17 cellular contexts compared by ENCODE assay signal in the genomic region with DNA sequence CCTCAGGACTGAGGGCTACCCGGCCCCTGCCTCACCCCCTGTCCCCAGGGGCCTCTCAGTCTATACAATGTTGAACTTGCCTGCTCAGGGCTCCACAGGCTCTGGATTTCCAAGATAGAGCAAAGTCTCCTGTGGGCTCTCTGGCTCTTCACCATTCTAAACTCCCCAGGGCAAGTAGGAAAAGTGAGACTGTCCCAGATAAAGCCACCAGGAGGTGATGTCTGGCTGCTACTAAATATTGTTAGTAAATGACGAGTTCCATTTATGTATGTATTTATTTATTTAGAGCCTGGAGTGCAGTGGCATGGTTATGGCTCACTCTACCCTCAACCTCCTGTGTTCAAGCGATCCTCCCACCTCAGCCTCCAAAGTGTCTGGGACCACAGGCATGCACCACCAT.
DNase-seq lines count a peak whose midpoint lies in the region; ATAC-seq and TF ChIP-seq lines count a peak whose summit lies in the region.
"Had no signal": no experiment of that assay in that cellular context is flagged by ENCODE, and none has a peak within 500 bp of the region (broad histone marks: within the 10 kb centered on the region; RNA-seq: fewer than 3 reads in every experiment).

No MANE protein-coding gene starts in this region.

- H3K4me1 ChIP-seq in H9 (ENCODE audit: insufficient read depth, low read length) (no peaks in the 10 kb centered on the region), PC-9 (replicated peaks; ENCODE audit: insufficient read depth) (no peaks in the 10 kb centered on the region)
- H3K4me1 ChIP-seq: neural progenitor cell, SJSA1, thyroid gland had no signal

- no CpG with 5 or more reads among the region's 3 CpGs for WGBS in H9 (ENCODE audit: extremely low coverage, insufficient read length, low lambda C conversion rate)

- H2BK20ac ChIP-seq in H9 (ENCODE audit: low read depth, low read length, poor library complexity, severe bottlenecking) = no peak overlapping the region

- H3K4me1 Mint-ChIP-seq in H9 = peaks cover 10 to 11% of the 10 kb centered on the region in 2 experiments; a peak in 3 of 4 replicates
- H3K4me1 Mint-ChIP-seq: activated CD4-positive, alpha-beta T cell treated with anti-CD3 and anti-CD28 coated beads, Interleukin-2, amount 10 ng/mL, durations not matched to agents 7 days and 5 days; neural progenitor cell had no signal

- H3K56ac ChIP-seq in H9 (ENCODE audit: insufficient read length, low read depth, low read length) = no peak overlapping the region

- H3K79me2 ChIP-seq in H9 (ENCODE audit: insufficient read depth, low read length) = no peaks in the 10 kb centered on the region
- H3K79me2 ChIP-seq in PC-9 (ENCODE audit: low read depth) = no peaks in the 10 kb centered on the region

- H2AK5ac ChIP-seq in H9 (ENCODE audit: insufficient read length, low read length) = no peak overlapping the region

- H3K4me3 Mint-ChIP-seq in H9 = no peak overlapping the region
- H3K4me3 Mint-ChIP-seq: activated CD4-positive, alpha-beta T cell treated with anti-CD3 and anti-CD28 coated beads, Interleukin-2, amount 10 ng/mL, durations not matched to agents 7 days and 5 days; neural progenitor cell had no signal

- H3K18ac ChIP-seq in H9 (ENCODE audit: insufficient read length, low read depth, low read length) = no peak overlapping the region

- no peak overlapping the region for H4K8ac ChIP-seq in H9 (replicated peaks; ENCODE audit: insufficient read length, low read depth, low read length)

- no peak overlapping the region for H3K9ac ChIP-seq in H9 (ENCODE audit: extremely low read depth, insufficient read length, low read length)
- H3K9ac ChIP-seq: neural progenitor cell had no signal

- H3K27me3 Mint-ChIP-seq in H9 (ENCODE audit: low read depth) = no peaks in the 10 kb centered on the region
- H3K27me3 Mint-ChIP-seq: activated CD4-positive, alpha-beta T cell treated with anti-CD3 and anti-CD28 coated beads, Interleukin-2, amount 10 ng/mL, durations not matched to agents 7 days and 5 days had no signal

- no peaks in the 10 kb centered on the region for H3K36me3 Mint-ChIP-seq in H9 (ENCODE audit: insufficient read depth in 1 of 3, low read depth in 3 of 3)
- H3K36me3 Mint-ChIP-seq: neural progenitor cell had no signal

- H3K27me3 ChIP-seq in GM06990 (replicated peaks; ENCODE audit: control insufficient read depth, insufficient read depth, low read length) = no peaks in the 10 kb centered on the region; the same call in 1 of the 2 replicates
- no peaks in the 10 kb centered on the region for H3K27me3 ChIP-seq in H9 (ENCODE audit: insufficient read depth, low read length)
- peaks cover 31% of the 10 kb centered on the region for H3K27me3 ChIP-seq in PC-9 (ENCODE audit: insufficient read depth, low read depth)
- H3K27me3 ChIP-seq: neural progenitor cell, SJSA1, thyroid gland had no signal

- H3K4me3 ChIP-seq in GM06990 (replicated peaks; ENCODE audit: low read depth, low read length) = no peak overlapping the region
- no peak overlapping the region for H3K4me3 ChIP-seq in PC-9
- H3K4me3 ChIP-seq in fibroblast of mammary gland (ENCODE audit: control insufficient read depth, low read depth, low read length) = no peak overlapping the region
- H3K4me3 ChIP-seq: neural progenitor cell, SJSA1, thyroid gland had no signal

- H3K27ac ChIP-seq in H9 (ENCODE audit: insufficient read length, low read depth, low read length) (no peak overlapping the region), PC-9 (no peak overlapping the region)
- H3K27ac ChIP-seq: neural progenitor cell, SJSA1, thyroid gland had no signal

- BruUV-seq in PC-9 (replicated peaks; lab: Mats Ljungman, UMichigan) = no TSS peak

- intact Hi-C loops in PC-9 (cut with micrococcal nuclease; ENCODE audit: unreplicated experiment) = no loop called here

- no peak overlapping the region for H3K4me2 ChIP-seq in H9 (ENCODE audit: insufficient read depth, insufficient read length, low read length)
- no peak overlapping the region for H3K4me2 ChIP-seq in PC-9
- H3K4me2 ChIP-seq: neural progenitor cell had no signal

- TF ChIP-seq CTCF in GM06990 (IDR thresholded peaks at IDR 0.05; ENCODE audit: insufficient read depth, low read length, poor library complexity, severe bottlenecking) (peak; percentile 7), H9 (conservative IDR thresholded peaks at IDR 0.05) (peak; percentile 34; the same call in 2 of the 3 replicates), PC-9 (conservative IDR thresholded peaks at IDR 0.05) (0 out of 2 replicates have a peak, but pooled peaks have one; percentile 28), fibroblast of mammary gland (conservative IDR thresholded peaks at IDR 0.05; ENCODE audit: control insufficient read depth, insufficient read depth, low read depth, low read length) (peak; percentile 10)

- H2BK120ac ChIP-seq in H9 (ENCODE audit: low read depth, low read length, poor library complexity, severe bottlenecking) = no peak overlapping the region

- no peak overlapping the region for H4K5ac ChIP-seq in H9 (ENCODE audit: insufficient read length, low read depth, low read length)

- H4K20me1 ChIP-seq in H9 (ENCODE audit: control insufficient read depth, insufficient read depth, insufficient read length) = no peaks in the 10 kb centered on the region
- no peaks in the 10 kb centered on the region for H4K20me1 ChIP-seq in PC-9 (ENCODE audit: insufficient read depth)

- H3K23ac ChIP-seq in H9 (ENCODE audit: insufficient read length, low read depth, low read length) = no peak overlapping the region

- no peak overlapping the region for H3T11ph ChIP-seq in H9 (ENCODE audit: low read length)

- ATAC-seq in GM21528 (IDR thresholded peaks at IDR 0.05; ENCODE audit: low FRiP score, unreplicated experiment) = no peak

- H2BK15ac ChIP-seq in H9 (ENCODE audit: low read depth, low read length) = no peak overlapping the region

- CTCF ChIA-PET in PC-9 (lab: Charles Lee) = no interaction called here

- no peaks in the 10 kb centered on the region for H3K9me2 ChIP-seq in PC-9 (ENCODE audit: insufficient read depth)

- no peak overlapping the region for H3K4ac ChIP-seq in H9 (ENCODE audit: low read depth, low read length)

- no peaks in the 10 kb centered on the region for H3K79me1 ChIP-seq in H9 (ENCODE audit: insufficient read depth, low read depth, low read length, poor library complexity, severe bottlenecking)

- H2AFZ ChIP-seq in H9 (ENCODE audit: low read length) = no peak overlapping the region
- no peak overlapping the region for H2AFZ ChIP-seq in PC-9
- H2AFZ ChIP-seq: neural progenitor cell had no signal

- H2BK12ac ChIP-seq in H9 (ENCODE audit: insufficient read length, low read depth, low read length) = no peak overlapping the region

- H3K9me3 ChIP-seq in H9 (ENCODE audit: control insufficient read depth, low read depth, low read length) (no peaks in the 10 kb centered on the region), PC-9 (ENCODE audit: insufficient read depth, low read depth) (no peaks in the 10 kb centered on the region)
- H3K9me3 ChIP-seq: SJSA1, thyroid gland had no signal

- no peaks in the 10 kb centered on the region for H3F3A ChIP-seq in PC-9 (ENCODE audit: insufficient read depth, low read depth)

- H3K36me3 ChIP-seq in GM06990 (ENCODE audit: control insufficient read depth, insufficient read depth, low read length) (no peaks in the 10 kb centered on the region), PC-9 (ENCODE audit: low read depth) (no peaks in the 10 kb centered on the region)
- H3K36me3 ChIP-seq: neural progenitor cell, SJSA1, thyroid gland had no signal

- no peak overlapping the region for H2BK5ac ChIP-seq in H9 (ENCODE audit: insufficient read length, low read length)

- no peak overlapping the region for H3K14ac ChIP-seq in H9 (ENCODE audit: insufficient read depth, low read length)

- no peak for DNase-seq in GM06990 (ENCODE audit: extremely low read depth, insufficient read length)
- DNase-seq in H9 = no peak
- peak in 1 of 2 experiments; percentile 37 for DNase-seq in PC-9
- DNase-seq in fibroblast of mammary gland (ENCODE audit: low read depth) = peak; percentile 12
- DNase-seq in MV-4-11 (lab: John Stamatoyannopoulos, UW) = no peak
- DNase-seq in stimulated activated CD4-positive, alpha-beta T cell treated with anti-CD3 and anti-CD28 coated beads, Interleukin-4, amount 100 ng/mL, for 24 hours = no peak
- DNase-seq: activated CD4-positive, alpha-beta T cell treated with anti-CD3 and anti-CD28 coated beads, Interleukin-2, amount 10 ng/mL, durations not matched to agents 7 days and 5 days; H7; head of caudate nucleus; kidney; NCI-H1436; retina; stimulated activated CD4-positive, alpha-beta T cell treated with anti-CD3 and anti-CD28 coated beads, Interleukin-1b, Interleukin-23, amount 100 ng/mL, for 48 hours; thyroid gland had no signal

- no peak overlapping the region for H4K91ac ChIP-seq in H9 (ENCODE audit: insufficient read length, low read depth, low read length)

- H3K23me2 ChIP-seq in H9 (ENCODE audit: insufficient read length, low read depth, low read length, poor library complexity, severe bottlenecking) = no peaks in the 10 kb centered on the region

- POLR2A ChIA-PET in PC-9 (lab: Charles Lee; ENCODE audit: unreplicated experiment) = no interaction called here

- H3K27ac Mint-ChIP-seq in H9 = no peak overlapping the region
- H3K27ac Mint-ChIP-seq: activated CD4-positive, alpha-beta T cell treated with anti-CD3 and anti-CD28 coated beads, Interleukin-2, amount 10 ng/mL, durations not matched to agents 7 days and 5 days; neural progenitor cell had no signal

- H3K9me3 Mint-ChIP-seq in H9 = no peaks in the 10 kb centered on the region
- H3K9me3 Mint-ChIP-seq: activated CD4-positive, alpha-beta T cell treated with anti-CD3 and anti-CD28 coated beads, Interleukin-2, amount 10 ng/mL, durations not matched to agents 7 days and 5 days; neural progenitor cell had no signal
